Comparison of ENCODE assay signal across 14 cellular contexts in the genomic region with DNA sequence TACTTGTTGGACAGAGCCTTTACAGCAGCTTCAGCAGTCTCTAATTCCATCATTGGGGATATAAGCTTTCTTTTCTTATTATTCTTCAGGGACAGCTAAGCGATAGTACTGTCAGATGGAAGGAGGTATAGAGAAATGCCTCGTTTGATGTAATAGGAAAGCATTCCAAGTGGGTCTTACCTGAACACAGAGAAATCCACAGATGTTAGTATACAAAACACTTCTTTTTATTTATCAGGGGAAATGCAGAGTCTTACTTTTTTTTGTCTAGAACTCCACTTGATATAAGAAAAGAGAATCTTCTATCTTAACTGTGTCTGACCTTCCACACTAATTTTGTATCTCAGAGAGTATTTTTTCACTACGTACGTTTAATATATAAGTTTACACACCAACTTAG. TPM values are rescaled to one million over a fixed set of nuclear protein-coding genes. Genes with fewer than 3 reads are reported as not detected.
DNase-seq lines count a peak whose midpoint lies in the region; TF ChIP-seq lines count a peak whose summit lies in the region.
"Had no signal": no experiment of that assay in that cellular context is flagged by ENCODE, and none has a peak within 500 bp of the region (broad histone marks: within the 10 kb centered on the region; RNA-seq: fewer than 3 reads in every experiment).

No MANE protein-coding gene starts in this region.

- no peak overlapping the region for H3K14ac ChIP-seq in H9 (ENCODE audit: insufficient read depth, low read length)

- no peak overlapping the region for H3T11ph ChIP-seq in H9 (ENCODE audit: low read length)

- no peaks in the 10 kb centered on the region for H3K36me3 ChIP-seq in BLaER1
- no peaks in the 10 kb centered on the region for H3K36me3 ChIP-seq in WERI-Rb-1
- H3K36me3 ChIP-seq: cardiac muscle cell had no signal

- H3K23ac ChIP-seq in H9 (ENCODE audit: insufficient read length, low read depth, low read length): no peak overlapping the region

- no peak overlapping the region for H2AFZ ChIP-seq in H9 (ENCODE audit: low read length)
- H2AFZ ChIP-seq: parathyroid adenoma had no signal

- H4K91ac ChIP-seq in H9 (ENCODE audit: insufficient read length, low read depth, low read length): no peak overlapping the region

- H2BK120ac ChIP-seq in H9 (ENCODE audit: low read depth, low read length, poor library complexity, severe bottlenecking): no peak overlapping the region

- H3K4me3 ChIP-seq in BLaER1: peak overlapping the region; percentile 91
- peak overlapping the region; percentile 99 for H3K4me3 ChIP-seq in WERI-Rb-1 (ENCODE audit: low read depth, low read length)
- H3K4me3 ChIP-seq: cardiac muscle cell, GM12878 had no signal

- H3K9ac ChIP-seq in BLaER1 (peak overlapping the region; percentile 82), H9 (ENCODE audit: extremely low read depth, insufficient read length, low read length) (no peak overlapping the region)
- H3K9ac ChIP-seq: parathyroid adenoma had no signal

- H3K23me2 ChIP-seq in H9 (ENCODE audit: insufficient read length, low read depth, low read length, poor library complexity, severe bottlenecking): peaks cover 14% of the 10 kb centered on the region

- peaks cover 2% of the 10 kb centered on the region for H3K79me1 ChIP-seq in H9 (ENCODE audit: insufficient read depth, low read depth, low read length, poor library complexity, severe bottlenecking)

- H4K5ac ChIP-seq in H9 (ENCODE audit: insufficient read length, low read depth, low read length): no peak overlapping the region

- H3K4me2 ChIP-seq in BLaER1 (peak overlapping the region; percentile 77), H9 (ENCODE audit: insufficient read depth, insufficient read length, low read length) (peak overlapping the region; percentile 73)

- H3K79me2 ChIP-seq in H9 (ENCODE audit: insufficient read depth, low read length): peaks cover 18% of the 10 kb centered on the region; the same call in 1 of the 2 replicates
- H3K79me2 ChIP-seq: parathyroid adenoma had no signal

- H3K27me3 Mint-ChIP-seq in H9 (ENCODE audit: low read depth) (peaks cover 1% of the 10 kb centered on the region; the same call in 1 of the 2 replicates), nephron (ENCODE audit: low read depth) (peaks cover 11% of the 10 kb centered on the region)

- no peak overlapping the region for H2BK5ac ChIP-seq in H9 (ENCODE audit: insufficient read length, low read length)

- H3K9me3 ChIP-seq in BLaER1: no peaks in the 10 kb centered on the region
- H3K9me3 ChIP-seq in H9 (ENCODE audit: control insufficient read depth, low read depth, low read length): no peaks in the 10 kb centered on the region
- no peaks in the 10 kb centered on the region for H3K9me3 ChIP-seq in WERI-Rb-1 (ENCODE audit: severe bottlenecking)

- H3K27ac ChIP-seq in BLaER1: peak overlapping the region; percentile 76
- no peak overlapping the region for H3K27ac ChIP-seq in H9 (ENCODE audit: insufficient read length, low read depth, low read length)
- H3K27ac ChIP-seq in WERI-Rb-1: peak overlapping the region; percentile 3; the same call in 1 of the 2 replicates
- H3K27ac ChIP-seq: cardiac muscle cell, parathyroid adenoma had no signal

- H3K27me3 ChIP-seq in BLaER1: no peaks in the 10 kb centered on the region
- no peaks in the 10 kb centered on the region for H3K27me3 ChIP-seq in H9 (ENCODE audit: insufficient read depth, low read length)
- H3K27me3 ChIP-seq in WERI-Rb-1 (ENCODE audit: insufficient read depth, low read depth, severe bottlenecking): no peaks in the 10 kb centered on the region

- no CpG with 5 or more reads among the region's 4 CpGs for WGBS in H9 (ENCODE audit: extremely low coverage, insufficient read length, low lambda C conversion rate)

- no peak overlapping the region for H2AK5ac ChIP-seq in H9 (ENCODE audit: insufficient read length, low read length)

- H4K20me1 ChIP-seq in BLaER1 (peaks cover 19% of the 10 kb centered on the region), H9 (ENCODE audit: control insufficient read depth, insufficient read depth, insufficient read length) (no peaks in the 10 kb centered on the region)

- H3K4ac ChIP-seq in H9 (ENCODE audit: low read depth, low read length): no peak overlapping the region

- no peak overlapping the region for H4K8ac ChIP-seq in H9 (replicated peaks; ENCODE audit: insufficient read length, low read depth, low read length)

- no peak overlapping the region for H2BK12ac ChIP-seq in H9 (ENCODE audit: insufficient read length, low read depth, low read length)

- no peak for TF ChIP-seq CTCF in H9 (conservative IDR thresholded peaks at IDR 0.05)
- no peak for TF ChIP-seq CTCF in WERI-Rb-1 (IDR thresholded peaks at IDR 0.05; ENCODE audit: low read depth, low read length)
- no peak for TF ChIP-seq CTCF in nephron (IDR thresholded peaks at IDR 0.05; ENCODE audit: unreplicated experiment in 3 of 3)

- H3K9me3 Mint-ChIP-seq in H9 (no peaks in the 10 kb centered on the region; a peak in 1 of 5 replicates), nephron (no peaks in the 10 kb centered on the region)
- H3K9me3 Mint-ChIP-seq: activated T-helper 2 cell treated with anti-CD3 and anti-CD28 coated beads, Interferon-gamma antibody, Interleukin-2, Interleukin-4, amounts not matched to agents 10 μg/mL and 5 μg/mL and 100 μg/mL, durations not matched to agents 14 hours and 24 hours and 36 hours had no signal

- intact Hi-C loops in posterior cingulate gyrus (cut with DNase I): loop anchor here (10.0 kb wide), 1 partner anchor 672 kb away; no protein-coding TSS in a partner anchor

- peaks cover 27 to 31% of the 10 kb centered on the region in 2 experiments for H3K4me1 Mint-ChIP-seq in H9
- peaks cover 22% of the 10 kb centered on the region for H3K4me1 Mint-ChIP-seq in nephron

- DNase-seq in H9: no peak
- no peak for DNase-seq in WERI-Rb-1
- no peak for DNase-seq in NCI-H2196 (lab: John Stamatoyannopoulos, UW; ENCODE audit: unreplicated experiment)
- no peak for DNase-seq in posterior cingulate gyrus
- DNase-seq in HuH-7.5 (ENCODE audit: low spot score): no peak
- DNase-seq: GF-D8; stimulated activated CD4-positive, alpha-beta T cell treated with anti-CD3 and anti-CD28 coated beads, Interleukin-4, amount 100 ng/mL, for 24 hours; T-helper 9 cell had no signal

- H3K4me3 Mint-ChIP-seq in H9 (peak overlapping the region in 1 of 2 experiments; percentile 99; a peak in 3 of 5 replicates), nephron (peak overlapping the region; percentile 92 to 97 (median 94))

- H3K18ac ChIP-seq in H9 (ENCODE audit: insufficient read length, low read depth, low read length): no peak overlapping the region

- H2BK15ac ChIP-seq in H9 (ENCODE audit: low read depth, low read length): no peak overlapping the region

- peaks cover 72% of the 10 kb centered on the region for H3K4me1 ChIP-seq in BLaER1
- H3K4me1 ChIP-seq in H9 (ENCODE audit: insufficient read depth, low read length): no peaks in the 10 kb centered on the region; the same call in 1 of the 2 replicates
- H3K4me1 ChIP-seq: parathyroid adenoma had no signal

- H3K27ac Mint-ChIP-seq in H9 (no peak overlapping the region; a peak in 1 of 7 replicates), nephron (peak overlapping the region in 1 of 3 experiments; percentile 21)
- H3K27ac Mint-ChIP-seq: activated T-helper 2 cell treated with anti-CD3 and anti-CD28 coated beads, Interferon-gamma antibody, Interleukin-2, Interleukin-4, amounts not matched to agents 10 μg/mL and 5 μg/mL and 100 μg/mL, durations not matched to agents 14 hours and 24 hours and 36 hours had no signal

- no peak overlapping the region for H3K56ac ChIP-seq in H9 (ENCODE audit: insufficient read length, low read depth, low read length)

- no peak overlapping the region for H2BK20ac ChIP-seq in H9 (ENCODE audit: low read depth, low read length, poor library complexity, severe bottlenecking)

- no peaks in the 10 kb centered on the region for H3K36me3 Mint-ChIP-seq in H9 (ENCODE audit: insufficient read depth in 1 of 3, low read depth in 3 of 3)
- no peaks in the 10 kb centered on the region for H3K36me3 Mint-ChIP-seq in nephron (ENCODE audit: low read depth)

RNA-seq across cellular contexts. Expression of a gene that starts 1.9 kb away (rescaled TPM):
- 15.8 and 16.0 TPM in 2 replicates for total RNA-seq in H9 (2021)
- total RNA-seq: activated T-helper 2 cell treated with anti-CD3 and anti-CD28 coated beads, Interferon-gamma antibody, Interleukin-2, Interleukin-4, amounts not matched to agents 10 μg/mL and 5 μg/mL and 100 μg/mL, durations not matched to agents 14 hours and 24 hours and 36 hours had no signal
